Comparison of ENCODE assay signal across 2 cellular contexts in the genomic region with DNA sequence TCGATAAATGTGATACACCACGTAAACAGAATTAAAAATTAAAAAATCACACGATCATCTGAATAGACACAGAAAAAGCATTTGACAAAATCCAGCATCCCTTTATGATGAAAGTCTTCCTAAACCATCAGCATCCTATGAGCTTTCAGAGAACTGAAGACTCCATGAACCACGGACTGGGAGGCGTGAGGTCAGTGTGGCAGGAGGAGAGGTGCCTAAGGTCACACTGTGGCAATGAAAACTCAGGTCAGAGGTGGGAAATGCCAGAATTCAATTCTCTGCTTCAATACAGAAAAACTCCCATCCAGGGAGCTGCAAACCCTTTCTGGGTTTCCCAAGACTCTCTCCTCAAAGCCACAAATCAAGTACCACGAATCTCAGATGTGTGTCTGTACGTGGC.
TF ChIP-seq lines count a peak whose summit lies in the region.

No MANE protein-coding gene starts in this region.

TF ChIP-seq in GM12891, 5 proteins besides CTCF, POLR2A, EP300 and RAD21 (continued from another document):
- no peak for TF ChIP-seq POLR2AphosphoS5 (IDR thresholded peaks at IDR 0.05; ENCODE audit: low read depth, low read length)
TF ChIP-seq in GM12891: peak in this region for 0.

TF ChIP-seq in GM12878, 131 proteins besides CTCF, POLR2A, EP300 and RAD21:
- TF ChIP-seq, protein P1, sequence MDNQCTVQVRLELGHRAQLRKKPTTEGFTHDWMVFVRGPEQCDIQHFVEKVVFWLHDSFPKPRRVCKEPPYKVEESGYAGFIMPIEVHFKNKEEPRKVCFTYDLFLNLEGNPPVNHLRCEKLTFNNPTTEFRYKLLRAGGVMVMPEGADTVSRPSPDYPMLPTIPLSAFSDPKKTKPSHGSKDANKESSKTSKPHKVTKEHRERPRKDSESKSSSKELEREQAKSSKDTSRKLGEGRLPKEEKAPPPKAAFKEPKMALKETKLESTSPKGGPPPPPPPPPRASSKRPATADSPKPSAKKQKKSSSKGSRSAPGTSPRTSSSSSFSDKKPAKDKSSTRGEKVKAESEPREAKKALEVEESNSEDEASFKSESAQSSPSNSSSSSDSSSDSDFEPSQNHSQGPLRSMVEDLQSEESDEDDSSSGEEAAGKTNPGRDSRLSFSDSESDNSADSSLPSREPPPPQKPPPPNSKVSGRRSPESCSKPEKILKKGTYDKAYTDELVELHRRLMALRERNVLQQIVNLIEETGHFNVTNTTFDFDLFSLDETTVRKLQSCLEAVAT (IDR thresholded peaks at IDR 0.05), result peak; percentile 60; the same call in 1 of the 2 replicates
- TF ChIP-seq, protein P2, sequence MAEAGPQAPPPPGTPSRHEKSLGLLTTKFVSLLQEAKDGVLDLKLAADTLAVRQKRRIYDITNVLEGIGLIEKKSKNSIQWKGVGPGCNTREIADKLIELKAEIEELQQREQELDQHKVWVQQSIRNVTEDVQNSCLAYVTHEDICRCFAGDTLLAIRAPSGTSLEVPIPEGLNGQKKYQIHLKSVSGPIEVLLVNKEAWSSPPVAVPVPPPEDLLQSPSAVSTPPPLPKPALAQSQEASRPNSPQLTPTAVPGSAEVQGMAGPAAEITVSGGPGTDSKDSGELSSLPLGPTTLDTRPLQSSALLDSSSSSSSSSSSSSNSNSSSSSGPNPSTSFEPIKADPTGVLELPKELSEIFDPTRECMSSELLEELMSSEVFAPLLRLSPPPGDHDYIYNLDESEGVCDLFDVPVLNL (IDR thresholded peaks at IDR 0.05; ENCODE audit: low read depth, low read length), result no peak
- TF ChIP-seq ZBTB11 (CRISPR knock-in tag; IDR thresholded peaks at IDR 0.05), result no peak
- TF ChIP-seq, protein P3, sequence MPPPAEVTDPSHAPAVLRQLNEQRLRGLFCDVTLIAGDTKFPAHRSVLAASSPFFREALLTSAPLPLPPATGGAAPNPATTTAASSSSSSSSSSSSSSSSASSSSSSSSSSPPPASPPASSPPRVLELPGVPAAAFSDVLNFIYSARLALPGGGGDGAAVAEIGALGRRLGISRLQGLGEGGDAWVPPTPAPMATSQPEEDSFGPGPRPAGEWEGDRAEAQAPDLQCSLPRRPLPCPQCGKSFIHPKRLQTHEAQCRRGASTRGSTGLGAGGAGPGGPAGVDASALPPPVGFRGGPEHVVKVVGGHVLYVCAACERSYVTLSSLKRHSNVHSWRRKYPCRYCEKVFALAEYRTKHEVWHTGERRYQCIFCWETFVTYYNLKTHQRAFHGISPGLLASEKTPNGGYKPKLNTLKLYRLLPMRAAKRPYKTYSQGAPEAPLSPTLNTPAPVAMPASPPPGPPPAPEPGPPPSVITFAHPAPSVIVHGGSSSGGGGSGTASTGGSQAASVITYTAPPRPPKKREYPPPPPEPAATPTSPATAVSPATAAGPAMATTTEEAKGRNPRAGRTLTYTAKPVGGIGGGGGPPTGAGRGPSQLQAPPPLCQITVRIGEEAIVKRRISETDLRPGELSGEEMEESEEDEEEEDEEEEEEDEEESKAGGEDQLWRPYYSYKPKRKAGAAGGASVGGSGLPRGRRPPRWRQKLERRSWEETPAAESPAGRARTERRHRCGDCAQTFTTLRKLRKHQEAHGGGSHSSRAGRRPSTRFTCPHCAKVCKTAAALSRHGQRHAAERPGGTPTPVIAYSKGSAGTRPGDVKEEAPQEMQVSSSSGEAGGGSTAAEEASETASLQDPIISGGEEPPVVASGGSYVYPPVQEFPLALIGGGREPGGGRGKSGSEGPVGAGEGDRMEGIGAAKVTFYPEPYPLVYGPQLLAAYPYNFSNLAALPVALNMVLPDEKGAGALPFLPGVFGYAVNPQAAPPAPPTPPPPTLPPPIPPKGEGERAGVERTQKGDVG (CRISPR knock-in tag; IDR thresholded peaks at IDR 0.05), result no peak
- no peak for TF ChIP-seq RAD51 (IDR thresholded peaks at IDR 0.05)
